Comparison of ENCODE assay signal across 28 cellular contexts in the genomic region with DNA sequence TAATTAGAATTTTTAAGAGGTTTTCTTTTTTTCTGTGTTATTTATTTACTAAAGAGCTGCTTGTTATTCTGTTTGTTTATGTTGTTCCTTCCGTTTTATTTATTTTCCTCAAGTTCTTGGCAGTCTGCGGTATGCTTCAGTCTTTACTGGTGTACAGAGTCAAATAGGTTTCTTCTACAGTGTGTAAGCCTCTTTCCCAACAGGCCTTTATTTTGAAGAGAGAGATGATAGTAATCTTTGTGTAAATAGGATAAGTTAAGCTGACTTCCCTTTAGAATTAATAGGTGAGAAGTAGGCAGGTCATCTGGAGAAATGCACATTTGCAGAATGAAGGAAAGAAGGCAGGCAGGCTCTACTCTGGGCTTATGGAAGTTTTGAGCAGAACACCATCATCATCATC.
"Had no signal": no experiment of that assay in that cellular context is flagged by ENCODE, and none has a peak within 500 bp of the region (broad histone marks: within the 10 kb centered on the region; RNA-seq: fewer than 3 reads in every experiment).

No MANE protein-coding gene starts in this region.

- FAIRE-seq: astrocyte, bronchial epithelial cell, frontal cortex had no signal

- H3K27ac ChIP-seq: brain microvascular endothelial cell, coronary artery, dorsolateral prefrontal cortex, esophagus muscularis mucosa had no signal

- H3K27me3 ChIP-seq: brain microvascular endothelial cell, dorsolateral prefrontal cortex, esophagus muscularis mucosa had no signal

- H3K4me1 ChIP-seq: esophagus muscularis mucosa had no signal

- H3K9me3 ChIP-seq: esophagus muscularis mucosa had no signal

- DNase-seq: activated CD4-positive, alpha-beta T cell treated with anti-CD3 and anti-CD28 coated beads for 1 hour; activated CD4-positive, alpha-beta T cell treated with anti-CD3 and anti-CD28 coated beads for 4 hours; activated CD4-positive, alpha-beta T cell treated with anti-CD3 and anti-CD28 coated beads, Interleukin-2, amount 10 ng/mL, durations not matched to agents 7 days and 5 days; activated CD4-positive, alpha-beta T cell treated with anti-CD3 and anti-CD28 coated beads, Interleukin-2, amount 50 U/mL, for 4 hours; activated CD8-positive, alpha-beta memory T cell treated with anti-CD3 and anti-CD28 coated beads for 24 hours; activated CD8-positive, alpha-beta T cell treated with anti-CD3 and anti-CD28 coated beads for 36 hours; activated effector memory CD4-positive, alpha-beta T cell treated with Interleukin-2 at 50 U/mL for 16 hours; activated gamma-delta T cell treated with Interleukin-2 at 50 U/mL for 16 hours; activated naive CD4-positive, alpha-beta T cell treated with anti-CD3 and anti-CD28 coated beads, Interleukin-2, amount 50 U/mL, for 16 hours; activated naive CD4-positive, alpha-beta T cell treated with Interleukin-2 at 50 U/mL for 16 hours; activated T-cell treated with anti-CD3 and anti-CD28 coated beads, Interleukin-2, amount 50 U/mL, for 4 hours; amniotic stem cell; anterior cingulate cortex; brain microvascular endothelial cell; dorsolateral prefrontal cortex; effector memory CD4-positive, alpha-beta T cell; erythroblast; head of caudate nucleus; hypothalamus; T-helper 17 cell; T1000 had no signal

- H3K4me3 ChIP-seq: coronary artery, dorsolateral prefrontal cortex, esophagus muscularis mucosa had no signal

- ATAC-seq: activated CD8-positive, alpha-beta T cell treated with anti-CD3 and anti-CD28 coated beads for 36 hours; activated T-cell treated with anti-CD3 and anti-CD28 coated beads, Interleukin-2, amount 50 U/mL, for 4 hours; activated T-helper 17 cell treated with anti-CD3 and anti-CD28 coated beads, Interleukin-2, amount 50 U/mL, for 72 hours; T-helper 17 cell; WTC11 had no signal
